ENCODE assay signal across 12 cellular contexts in the genomic region with DNA sequence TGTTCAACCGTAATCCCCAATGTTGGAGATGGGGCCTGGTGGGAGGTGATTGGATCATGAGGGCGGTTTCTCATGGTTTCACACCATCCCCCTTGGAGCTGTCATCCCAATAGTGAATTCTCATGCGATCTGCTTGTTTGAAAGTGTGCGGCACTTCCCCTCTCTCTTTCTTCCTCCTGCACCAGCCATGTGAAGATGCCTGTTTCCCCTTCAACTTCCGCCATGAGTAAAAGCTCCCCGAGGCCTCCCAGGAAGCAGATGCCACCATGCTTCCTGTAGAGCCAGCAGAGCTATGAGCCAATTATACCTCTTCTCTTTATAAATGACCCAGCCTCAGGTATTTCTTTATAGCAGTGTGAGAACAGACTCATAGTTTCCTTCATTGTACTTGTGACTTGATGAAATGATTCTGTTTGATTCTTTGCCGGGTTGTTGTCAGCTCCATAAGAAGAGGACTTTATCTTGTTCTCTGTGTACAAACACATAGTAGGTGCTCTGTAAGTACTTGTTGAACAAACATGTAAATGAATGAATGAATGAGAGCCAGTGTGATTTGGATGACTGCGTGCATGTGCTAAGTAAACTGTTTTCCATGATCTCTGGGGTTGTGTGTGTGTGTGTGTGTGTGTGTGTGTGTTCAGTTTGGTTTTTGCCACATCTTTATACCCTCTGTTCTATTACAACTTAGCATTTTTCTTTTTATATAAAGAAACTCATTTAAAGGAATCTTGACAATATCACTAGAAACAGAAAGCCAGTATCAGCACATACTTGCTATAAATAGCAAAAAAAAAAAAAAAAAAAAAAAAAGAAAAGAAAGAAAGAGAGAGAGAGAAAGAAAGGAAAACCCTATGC. TPM values are rescaled to one million over a fixed set of nuclear protein-coding genes. Genes with fewer than 3 reads are reported as not detected.
A peak's percentile ranks its signal among the peaks of the same experiment; 100 is the strongest.
DNase-seq lines count a peak whose midpoint lies in the region; FAIRE-seq and TF ChIP-seq lines count a peak whose summit lies in the region.
"Had no signal": no experiment of that assay in that cellular context is flagged by ENCODE, and none has a peak within 500 bp of the region (broad histone marks: within the 10 kb centered on the region; RNA-seq: fewer than 3 reads in every experiment).

No MANE protein-coding gene starts in this region.

- H2AFZ ChIP-seq in hepatocyte = no peak overlapping the region

- CTCF ChIA-PET in activated CD4-positive, alpha-beta memory T cell treated with anti-CD3 and anti-CD28 coated beads for 36 hours (lab: Charles Lee) = interaction anchor here (0.5 to 5.6 kb wide), 11 partner anchors 11 to 79 kb away, joined by 3 to 43 read pairs (median 4); no protein-coding TSS in a partner anchor
- CTCF ChIA-PET in Caco-2 (lab: Charles Lee) = interaction anchor here (0.9 to 1.2 kb wide), 6 partner anchors 10 to 49 kb away, joined by 3 to 8 read pairs (median 4); no protein-coding TSS in a partner anchor

- POLR2A ChIA-PET in activated CD4-positive, alpha-beta memory T cell treated with anti-CD3 and anti-CD28 coated beads for 36 hours (lab: Charles Lee) = interaction anchor here (1.1 to 2.7 kb wide), 4 partner anchors 13 to 312 kb away, joined by 3 to 17 read pairs (median 6); partner anchors contain the start of gene ZNFX1
- POLR2A ChIA-PET in Caco-2 (lab: Charles Lee) = no interaction called here

- H3K9me3 ChIP-seq in hepatocyte (ENCODE audit: low read depth) (no peaks in the 10 kb centered on the region), ovary (no peaks in the 10 kb centered on the region), Caco-2 (no peaks in the 10 kb centered on the region)

- H3K4me1 Mint-ChIP-seq in activated CD4-positive, alpha-beta memory T cell treated with anti-CD3 and anti-CD28 coated beads for 36 hours (ENCODE audit: low read depth) = peaks cover 66% of the 10 kb centered on the region
- H3K4me1 Mint-ChIP-seq in Caco-2 (ENCODE audit: low read depth, unreplicated experiment) = peaks cover 33% of the 10 kb centered on the region

- no TSS peak for BruUV-seq in Caco-2 (replicated peaks; lab: Mats Ljungman, UMichigan)

- intact Hi-C loops in activated CD4-positive, alpha-beta memory T cell treated with anti-CD3 and anti-CD28 coated beads for 36 hours (cut with micrococcal nuclease) = loop anchor here (5.0 to 10.0 kb wide), 2 partner anchors 268 to 826 kb away; no protein-coding TSS in a partner anchor
- intact Hi-C loops in ovary (cut with DNase I) = no loop called here
- intact Hi-C loops in Caco-2 (cut with micrococcal nuclease; ENCODE audit: unreplicated experiment) = no loop called here

- no peak overlapping the region for H3K4me2 ChIP-seq in hepatocyte

- no peak overlapping the region for H3K4me3 ChIP-seq in hepatocyte
- no peak overlapping the region for H3K4me3 ChIP-seq in ovary
- H3K4me3 ChIP-seq in Caco-2 (ENCODE audit: low read depth, low read length) = no peak overlapping the region

- H3K79me2 ChIP-seq in hepatocyte = no peaks in the 10 kb centered on the region

- no peaks in the 10 kb centered on the region for H3K36me3 ChIP-seq in hepatocyte (replicated peaks; ENCODE audit: insufficient read depth, low read depth)
- H3K36me3 ChIP-seq in ovary = no peaks in the 10 kb centered on the region
- H3K36me3 ChIP-seq in Caco-2 (ENCODE audit: control insufficient read depth, insufficient read depth, low read length) = no peaks in the 10 kb centered on the region

- peak; percentile 37 for DNase-seq in stimulated activated CD4-positive, alpha-beta T cell treated with anti-CD3 and anti-CD28 coated beads, Interleukin-1b, Interleukin-23, amount 100 ng/mL, for 48 hours
- no peak for DNase-seq in stimulated activated CD4-positive, alpha-beta T cell treated with anti-CD3 and anti-CD28 coated beads, Interleukin-4, amount 100 ng/mL, for 24 hours
- peak; percentile 55 for DNase-seq in activated CD4-positive, alpha-beta memory T cell treated with anti-CD3 and anti-CD28 coated beads for 36 hours
- no peak for DNase-seq in hepatocyte (ENCODE audit: low spot score)
- DNase-seq in NCI-H1436 (lab: John Stamatoyannopoulos, UW) = no peak
- no peak for DNase-seq in H54 (ENCODE audit: insufficient read length, low spot score)
- DNase-seq in ovary = no peak
- no peak for DNase-seq in Caco-2
- DNase-seq: C1 segment of cervical spinal cord; stimulated activated CD4-positive, alpha-beta T cell treated with anti-CD3 and anti-CD28 coated beads, Interleukin-4, amount 100 ng/mL, for 1 hour; stimulated activated naive B cell treated with anti-CD40 and anti-IgM and Interleukin-4, amounts not matched to agents 10 μg/mL and 1 μg/mL and 100 μg/mL, for 72 hours had no signal

- no peak for FAIRE-seq in H54 (lab: Jason Lieb, UNC)
- FAIRE-seq: GM19239 had no signal

- no peaks in the 10 kb centered on the region for H3K27me3 ChIP-seq in hepatocyte
- no peaks in the 10 kb centered on the region for H3K27me3 ChIP-seq in ovary
- H3K27me3 ChIP-seq in Caco-2 (replicated peaks; ENCODE audit: control insufficient read depth, insufficient read depth, low read length) = no peaks in the 10 kb centered on the region

- TF ChIP-seq POLR2A in H54 (IDR thresholded peaks at IDR 0.05; ENCODE audit: low read depth, low read length) (no peak), ovary (IDR thresholded peaks at IDR 0.05) (no peak)

- H3K27me3 Mint-ChIP-seq in activated CD4-positive, alpha-beta memory T cell treated with anti-CD3 and anti-CD28 coated beads for 36 hours = no peaks in the 10 kb centered on the region
- H3K27me3 Mint-ChIP-seq in Caco-2 (ENCODE audit: insufficient read depth, unreplicated experiment) = no peaks in the 10 kb centered on the region

- no peaks in the 10 kb centered on the region for H3K9me2 ChIP-seq in hepatocyte (replicated peaks; ENCODE audit: insufficient read depth)

- H3K4me1 ChIP-seq in hepatocyte (ENCODE audit: insufficient read depth) = peaks cover 29% of the 10 kb centered on the region
- H3K4me1 ChIP-seq in ovary (ENCODE audit: insufficient read depth) = peaks cover 12% of the 10 kb centered on the region
- H3K4me1 ChIP-seq in Caco-2 = peaks cover 34% of the 10 kb centered on the region

- TF ChIP-seq EP300 in ovary (IDR thresholded peaks at IDR 0.05) = no peak

- TF ChIP-seq CTCF in hepatocyte (IDR thresholded peaks at IDR 0.05; ENCODE audit: poor library complexity) (no peak), ovary (IDR thresholded peaks at IDR 0.05) (no peak), Caco-2 (IDR thresholded peaks at IDR 0.05; ENCODE audit: insufficient read depth in 1 of 2, low read depth in 1 of 2, low read length in 1 of 2, severe bottlenecking in 1 of 2, unreplicated experiment in 1 of 2) (no peak)

- H3K27ac ChIP-seq in hepatocyte (peak overlapping the region; percentile 86), ovary (peak overlapping the region in 1 of 2 donors; percentile 70)

- H3K27ac Mint-ChIP-seq in activated CD4-positive, alpha-beta memory T cell treated with anti-CD3 and anti-CD28 coated beads for 36 hours = peak overlapping the region; percentile 100
- H3K27ac Mint-ChIP-seq in Caco-2 (ENCODE audit: unreplicated experiment) = no peak overlapping the region
- H3K27ac Mint-ChIP-seq: stimulated activated naive B cell treated with anti-CD40 and anti-IgM and Interleukin-4, amounts not matched to agents 10 μg/mL and 1 μg/mL and 100 μg/mL, for 72 hours had no signal

- peaks cover 29% of the 10 kb centered on the region for H3K36me3 Mint-ChIP-seq in activated CD4-positive, alpha-beta memory T cell treated with anti-CD3 and anti-CD28 coated beads for 36 hours
- H3K36me3 Mint-ChIP-seq in Caco-2 (ENCODE audit: insufficient read depth, unreplicated experiment) = no peaks in the 10 kb centered on the region

- 93% methylated on average over 8 of the region's 8 CpGs for WGBS in hepatocyte (ENCODE audit: low lambda C conversion rate, missing lambda C conversion rate)
- 85 to 87% (median 86%) methylated on average over 8 of the region's 8 CpGs for WGBS in ovary, 3 donors

- no peaks in the 10 kb centered on the region for H3K9me3 Mint-ChIP-seq in activated CD4-positive, alpha-beta memory T cell treated with anti-CD3 and anti-CD28 coated beads for 36 hours
- no peaks in the 10 kb centered on the region for H3K9me3 Mint-ChIP-seq in Caco-2 (ENCODE audit: unreplicated experiment)

- H4K20me1 ChIP-seq in hepatocyte (ENCODE audit: insufficient read depth, poor library complexity, severe bottlenecking) = no peaks in the 10 kb centered on the region

- peak overlapping the region; percentile 62 for H3K4me3 Mint-ChIP-seq in activated CD4-positive, alpha-beta memory T cell treated with anti-CD3 and anti-CD28 coated beads for 36 hours
- no peak overlapping the region for H3K4me3 Mint-ChIP-seq in Caco-2 (ENCODE audit: unreplicated experiment)
- H3K4me3 Mint-ChIP-seq: stimulated activated naive B cell treated with anti-CD40 and anti-IgM and Interleukin-4, amounts not matched to agents 10 μg/mL and 1 μg/mL and 100 μg/mL, for 72 hours had no signal

RNA-seq across cellular contexts. Expression of gene PTGIS, which starts 22.5 kb away (rescaled TPM):
- 1 to 10 TPM; 1.8 TPM for total RNA-seq in activated CD4-positive, alpha-beta memory T cell treated with anti-CD3 and anti-CD28 coated beads for 36 hours
- total RNA-seq in hepatocyte (22.5 and 26.1 TPM in 2 replicates), ovary (100 to 1,000 TPM in 5 of 7 donors, 10 to 100 TPM in 2; 38.3 to 221 (median 160) TPM), Caco-2 (2022) (1.9 and 2.7 TPM in 2 replicates)
- polyA plus RNA-seq in hepatocyte (25.4 and 27.4 TPM in 2 replicates), ovary (100 to 1,000 TPM in 1 of 2 donors, 10 to 100 TPM in 1; 42.4 to 130 TPM)

Comparison
In these comparisons a context has a peak if more than half of its experiments do, and no peak if none do; other contexts are left out.
1. DNase-seq: peak in stimulated activated CD4-positive, alpha-beta T cell treated with anti-CD3 and anti-CD28 coated beads, Interleukin-1b, Interleukin-23, amount 100 ng/mL, for 48 hours (single experiment) and activated CD4-positive, alpha-beta memory T cell treated with anti-CD3 and anti-CD28 coated beads for 36 hours (single experiment); none in stimulated activated CD4-positive, alpha-beta T cell treated with anti-CD3 and anti-CD28 coated beads, Interleukin-4, amount 100 ng/mL, for 24 hours (single experiment), hepatocyte (single experiment), NCI-H1436 (single experiment), H54 (single experiment), ovary (0 of 5) and Caco-2 (0 of 2).